In genomic region chr22:37571258-37571991, GRCh38 we compare ENCODE assay signal across 1 cellular context.
TF ChIP-seq lines count a peak whose summit lies in the region.

No MANE protein-coding gene starts in this region.

TF ChIP-seq in SK-N-SH, 30 proteins besides CTCF, POLR2A, EP300 and RAD21 (continued from another document):
- TF ChIP-seq FOXM1 (IDR thresholded peaks at IDR 0.05; ENCODE audit: low read depth) (no peak), YY1 (IDR thresholded peaks at IDR 0.05; ENCODE audit: low read depth) (no peak), USF2 (IDR thresholded peaks at IDR 0.05; ENCODE audit: borderline replicate concordance, low read depth, low read length) (no peak), MEF2A (IDR thresholded peaks at IDR 0.05; ENCODE audit: borderline replicate concordance, low read depth) (no peak), GABPA (IDR thresholded peaks at IDR 0.05; ENCODE audit: low read depth) (no peak), FOXJ3 (CRISPR knock-in tag; IDR thresholded peaks at IDR 0.05) (no peak)
